ENCODE assay signal across 8 cellular contexts in genomic region chr15:90557651-90558084, GRCh38. TPM values are rescaled to one million over a fixed set of nuclear protein-coding genes. Genes with fewer than 3 reads are reported as not detected.
DNase-seq lines count a peak whose midpoint lies in the region; ATAC-seq and TF ChIP-seq lines count a peak whose summit lies in the region.

No MANE protein-coding gene starts in this region.

- no peaks in the 10 kb centered on the region for H3K27me3 Mint-ChIP-seq in immature natural killer cell (ENCODE audit: low read depth in 3 of 3)

- H3K4me3 ChIP-seq in ascending aorta (peak overlapping the region in 1 of 2 donors; percentile 21), smooth muscle cell (no peak overlapping the region)

- H3K9me3 Mint-ChIP-seq in immature natural killer cell: no peaks in the 10 kb centered on the region

- H4K20me1 ChIP-seq in smooth muscle cell (ENCODE audit: low read depth): peaks cover 22% of the 10 kb centered on the region

- H3F3A ChIP-seq in smooth muscle cell (ENCODE audit: low read depth): peaks cover 4% of the 10 kb centered on the region

- no peaks in the 10 kb centered on the region for H3K36me3 Mint-ChIP-seq in immature natural killer cell

- H3K36me3 ChIP-seq in ascending aorta: no peaks in the 10 kb centered on the region
- H3K36me3 ChIP-seq in smooth muscle cell (ENCODE audit: low read depth): no peaks in the 10 kb centered on the region

- no peak for ATAC-seq in HG03139 (IDR thresholded peaks at IDR 0.05; ENCODE audit: unreplicated experiment)
- ATAC-seq in activated CD4-positive, CD25-positive, alpha-beta regulatory T cell treated with anti-CD3 and anti-CD28 coated beads, Interleukin-2, amount 50 U/mL, for 24 hours: no peak
- no peak for ATAC-seq in HG03095 (IDR thresholded peaks at IDR 0.05; ENCODE audit: unreplicated experiment)

- H3K9me3 ChIP-seq in ascending aorta (no peaks in the 10 kb centered on the region), smooth muscle cell (replicated peaks; ENCODE audit: low read depth) (no peaks in the 10 kb centered on the region)

- H3K27ac ChIP-seq in ascending aorta (peak overlapping the region; percentile 84 to 87), smooth muscle cell (ENCODE audit: low read depth) (peak overlapping the region; percentile 19)

- H3K4me3 Mint-ChIP-seq in immature natural killer cell: no peak overlapping the region

- TF ChIP-seq CTCF in ascending aorta (IDR thresholded peaks at IDR 0.05) (no peak), smooth muscle cell (IDR thresholded peaks at IDR 0.05; ENCODE audit: borderline replicate concordance, insufficient read depth, poor library complexity, severe bottlenecking) (no peak)

- H3K27ac Mint-ChIP-seq in immature natural killer cell: peak overlapping the region; percentile 0 to 63 (median 13)

- H3K4me2 ChIP-seq in smooth muscle cell: no peak overlapping the region

- 58% methylated on average over 4 of the region's 4 CpGs for WGBS in smooth muscle cell (ENCODE audit: low lambda C conversion rate)

- H3K9ac ChIP-seq in smooth muscle cell (ENCODE audit: low read depth): no peak overlapping the region

- intact Hi-C loops in ascending aorta (cut with DNase I): loop anchor here (1.0 to 5.0 kb wide), 2 partner anchors 37 to 170 kb away; partner anchors contain the start of gene IQGAP1

- H3K27me3 ChIP-seq in ascending aorta (no peaks in the 10 kb centered on the region), smooth muscle cell (ENCODE audit: low read depth) (no peaks in the 10 kb centered on the region)

- H3K79me2 ChIP-seq in smooth muscle cell (ENCODE audit: low read depth): peaks cover 17% of the 10 kb centered on the region

- DNase-seq in LHCN-M2 (ENCODE audit: low read depth): peak; percentile 16
- peak; percentile 73 to 97 for DNase-seq in ascending aorta (ENCODE audit: low spot score in 2 of 2)
- no peak for DNase-seq in immature natural killer cell
- no peak for DNase-seq in smooth muscle cell (lab: John Stamatoyannopoulos, UW; ENCODE audit: unreplicated experiment)
- no peak for DNase-seq in 8988T

- H2AFZ ChIP-seq in smooth muscle cell (ENCODE audit: low read depth): no peak overlapping the region

- H3K4me1 ChIP-seq in ascending aorta (peaks cover 34 to 66% of the 10 kb centered on the region in 2 donors), smooth muscle cell (ENCODE audit: low read depth) (peaks cover 30% of the 10 kb centered on the region)

- H3K4me1 Mint-ChIP-seq in immature natural killer cell: peaks cover 73 to 82% of the 10 kb centered on the region in 2 donors

RNA-seq across cellular contexts. Expression of gene CRTC3, which starts 27.9 kb away (rescaled TPM):
- 14.8 and 17.0 TPM in 2 replicates for total RNA-seq in LHCN-M2 (2014; rRNA removed)
- polyA plus RNA-seq in LHCN-M2 (2012): 16.4 TPM
- total RNA-seq in ascending aorta: 35.5 TPM
- polyA plus RNA-seq in immature natural killer cell: 10 to 100 TPM; 10.9 to 35.3 (median 11.0) TPM
- total RNA-seq in smooth muscle cell: 11.7 and 12.2 TPM in 2 replicates
- 12.5 and 17.6 TPM in 2 replicates for polyA plus RNA-seq in smooth muscle cell

Comparison
In these comparisons a context has a peak if more than half of its experiments do, and no peak if none do; other contexts are left out.
1. DNase-seq: peak in LHCN-M2 (single experiment) and ascending aorta (2 of 2); none in immature natural killer cell (0 of 3), smooth muscle cell (single experiment) and 8988T (single experiment).